ENCODE assay signal across 20 cellular contexts in the genomic region with DNA sequence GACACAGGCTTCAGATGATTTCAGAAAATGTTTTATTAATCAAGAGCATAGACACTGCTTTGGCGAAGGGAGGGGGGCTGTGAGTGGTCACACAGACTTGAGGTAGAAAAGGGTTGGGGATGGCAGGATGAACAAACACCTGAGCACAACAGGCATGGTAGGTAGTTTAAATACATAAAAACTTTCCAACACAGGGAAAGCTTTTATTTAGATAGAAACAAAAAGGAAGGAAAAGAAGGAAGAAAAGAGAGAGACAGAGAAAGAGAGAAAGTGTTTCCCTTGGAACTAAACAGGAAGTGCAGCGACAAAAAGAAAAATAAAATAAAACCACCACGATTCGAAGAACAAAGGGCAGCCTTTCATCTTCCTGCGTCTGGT. TPM values are rescaled to one million over a fixed set of nuclear protein-coding genes. Genes with fewer than 3 reads are reported as not detected.
DNase-seq lines count a peak whose midpoint lies in the region; ATAC-seq and TF ChIP-seq lines count a peak whose summit lies in the region.
"Had no signal": no experiment of that assay in that cellular context is flagged by ENCODE, and none has a peak within 500 bp of the region (broad histone marks: within the 10 kb centered on the region; RNA-seq: fewer than 3 reads in every experiment).

No MANE protein-coding gene starts in this region.

- no peak for DNase-seq in heart left ventricle
- DNase-seq in left ventricle myocardium superior, result no peak
- DNase-seq in mesothelial cell of epicardium (ENCODE audit: low spot score in 2 of 2, unreplicated experiment in 2 of 2), result no peak
- DNase-seq in transverse colon, result no peak
- DNase-seq in DMS153 treated with DMSO at 0.1 percent for 48 hours (lab: John Stamatoyannopoulos, UW; ENCODE audit: unreplicated experiment), result no peak
- DNase-seq: activated effector memory CD4-positive, alpha-beta T cell treated with anti-CD3 and anti-CD28 coated beads, Interleukin-2, amount 50 U/mL, for 16 hours; DMS153; effector CD4-positive, alpha-beta T cell; MM.1S; NCI-H2107; NCI-H748 treated with DMSO at 0.1 percent for 48 hours; Peyer's patch; stimulated activated CD4-positive, alpha-beta T cell treated with anti-CD3 and anti-CD28 coated beads, Interleukin-2, amount 100 ng/mL, for 48 hours; upper lobe of right lung had no signal

- H3K27me3 ChIP-seq in heart left ventricle (peaks cover 28 to 100% (median 87%) of the 10 kb centered on the region in 9 donors), transverse colon (peaks cover 100% of the 10 kb centered on the region)

- TF ChIP-seq POLR2A in heart left ventricle (IDR thresholded peaks at IDR 0.05), result no peak
- TF ChIP-seq POLR2A in transverse colon (IDR thresholded peaks at IDR 0.05), result no peak

- H3K4me1 ChIP-seq in heart left ventricle (peaks cover 0 to 80% (median 47%) of the 10 kb centered on the region in 12 donors), transverse colon (peaks cover 3 to 61% (median 39%) of the 10 kb centered on the region in 4 donors)

- no peaks in the 10 kb centered on the region for H3K36me3 ChIP-seq in heart left ventricle
- no peaks in the 10 kb centered on the region for H3K36me3 ChIP-seq in transverse colon
- H3K36me3 ChIP-seq: Peyer's patch, upper lobe of right lung had no signal

- H3K4me3 ChIP-seq in heart left ventricle (peak overlapping the region in 9 of 12 donors; percentile 34 to 68 (median 64)), transverse colon (peak overlapping the region in 3 of 4 donors; percentile 32 to 51 (median 37))
- H3K4me3 ChIP-seq: upper lobe of right lung had no signal

- peaks cover 67% of the 10 kb centered on the region for H3K27me3 Mint-ChIP-seq in activated T-helper 17 cell treated with anti-CD3 and anti-CD28 coated beads, Interleukin-2, amount 50 U/mL, for 72 hours
- peaks cover 63% of the 10 kb centered on the region for H3K27me3 Mint-ChIP-seq in mesothelial cell of epicardium (ENCODE audit: low read depth)

- TF ChIP-seq EP300 in transverse colon (IDR thresholded peaks at IDR 0.05; ENCODE audit: low read depth), result no peak

- H3K9me3 Mint-ChIP-seq in activated T-helper 17 cell treated with anti-CD3 and anti-CD28 coated beads, Interleukin-2, amount 50 U/mL, for 72 hours, result no peaks in the 10 kb centered on the region
- no peaks in the 10 kb centered on the region for H3K9me3 Mint-ChIP-seq in mesothelial cell of epicardium

- no peak for ATAC-seq in heart left ventricle
- no peak for ATAC-seq in left ventricle myocardium superior
- ATAC-seq in activated T-helper 17 cell treated with anti-CD3 and anti-CD28 coated beads, Interleukin-2, amount 50 U/mL, for 72 hours (replicated peaks), result no peak
- ATAC-seq in GM21447 (IDR thresholded peaks at IDR 0.05; ENCODE audit: unreplicated experiment), result no peak
- no peak for ATAC-seq in HG03025 (IDR thresholded peaks at IDR 0.05; ENCODE audit: low FRiP score, unreplicated experiment)
- ATAC-seq: sciatic nerve, upper lobe of right lung had no signal

- peaks cover 6% of the 10 kb centered on the region for H3K36me3 Mint-ChIP-seq in activated T-helper 17 cell treated with anti-CD3 and anti-CD28 coated beads, Interleukin-2, amount 50 U/mL, for 72 hours (ENCODE audit: low read depth)
- H3K36me3 Mint-ChIP-seq in mesothelial cell of epicardium, result peaks cover 3% of the 10 kb centered on the region

- H3K27ac Mint-ChIP-seq in activated T-helper 17 cell treated with anti-CD3 and anti-CD28 coated beads, Interleukin-2, amount 50 U/mL, for 72 hours, result peak overlapping the region; percentile 55
- H3K27ac Mint-ChIP-seq in mesothelial cell of epicardium, result peak overlapping the region; percentile 28

- H3K4me1 Mint-ChIP-seq in activated T-helper 17 cell treated with anti-CD3 and anti-CD28 coated beads, Interleukin-2, amount 50 U/mL, for 72 hours, result peaks cover 19% of the 10 kb centered on the region
- peaks cover 69% of the 10 kb centered on the region for H3K4me1 Mint-ChIP-seq in mesothelial cell of epicardium

- H3K27ac ChIP-seq in heart left ventricle (peak overlapping the region in 9 of 12 donors; percentile 31 to 95 (median 77)), transverse colon (peak overlapping the region; percentile 4 to 91 (median 80))
- H3K27ac ChIP-seq: upper lobe of right lung had no signal

- TF ChIP-seq CTCF in heart left ventricle (IDR thresholded peaks at IDR 0.05) (no peak), mesothelial cell of epicardium (IDR thresholded peaks at IDR 0.05; ENCODE audit: unreplicated experiment) (no peak), transverse colon (IDR thresholded peaks at IDR 0.05) (no peak)

- H3K9me3 ChIP-seq in heart left ventricle, result no peaks in the 10 kb centered on the region
- H3K9me3 ChIP-seq in transverse colon, result no peaks in the 10 kb centered on the region
- H3K9me3 ChIP-seq: Peyer's patch, upper lobe of right lung had no signal

- WGBS in heart left ventricle, 4 donors, result 13 to 18% (median 17%) methylated on average over 5 of the region's 5 CpGs
- 13 to 15% methylated on average over 5 of the region's 5 CpGs for WGBS in transverse colon (ENCODE audit: low coverage in 1 of 2), 2 donors

- intact Hi-C loops in heart left ventricle (cut with DNase I), result loop anchor here in 1 of 10 donors (5.0 kb wide), 1 partner anchor 52 kb away; no protein-coding TSS in a partner anchor
- intact Hi-C loops in left ventricle myocardium superior (cut with micrococcal nuclease), result no loop called here
- intact Hi-C loops in transverse colon (cut with DNase I; ENCODE audit: low total_unique reads), result loop anchor here (10.0 kb wide), 1 partner anchor 50 kb away; no protein-coding TSS in a partner anchor

- in situ Hi-C loops in transverse colon (cut with MboI; ENCODE audit: low pct_ligation_motif_present in 1 of 4, low pct_unique_long_range_greater_than_20kb in 1 of 4, low sequenced_read_pairs in 3 of 4), result loop anchor here in 1 of 4 donors (25.0 kb wide), 1 partner anchor 337 kb away; no protein-coding TSS in a partner anchor

- H3K4me3 Mint-ChIP-seq in activated T-helper 17 cell treated with anti-CD3 and anti-CD28 coated beads, Interleukin-2, amount 50 U/mL, for 72 hours, result peak overlapping the region; percentile 57
- H3K4me3 Mint-ChIP-seq in mesothelial cell of epicardium, result peak overlapping the region; percentile 81

RNA-seq across cellular contexts. Expression of gene HAND1, which starts 3.1 kb away (rescaled TPM):
- 10 to 100 TPM; 22.4 to 44.8 (median 36.4) TPM for total RNA-seq in heart left ventricle
- polyA plus RNA-seq in heart left ventricle, result 10 to 100 TPM; 23.8 to 30.6 TPM
- total RNA-seq in left ventricle myocardium superior, result 37.8 TPM
- total RNA-seq in activated T-helper 17 cell treated with anti-CD3 and anti-CD28 coated beads, Interleukin-2, amount 50 U/mL, for 72 hours, result not detected
- 16.5 to 19.3 TPM (median 16.9 TPM) in 3 replicates for total RNA-seq in mesothelial cell of epicardium
- 1 to 10 TPM; 6.7 to 8.0 (median 7.4) TPM for total RNA-seq in transverse colon
- total RNA-seq: HT-29, liver, sciatic nerve, upper lobe of right lung had no signal
- polyA plus RNA-seq: liver had no signal

RNA-seq across cellular contexts. Expression of gene SAP30L, which starts 29.1 kb away (rescaled TPM):
- total RNA-seq in heart left ventricle, result 10 to 100 TPM; 26.1 to 55.5 (median 38.6) TPM
- 10 to 100 TPM; 19.7 to 27.4 TPM for polyA plus RNA-seq in heart left ventricle
- 39.2 TPM for total RNA-seq in left ventricle myocardium superior
- 10 to 100 TPM; 16.4 to 28.9 TPM for total RNA-seq in activated T-helper 17 cell treated with anti-CD3 and anti-CD28 coated beads, Interleukin-2, amount 50 U/mL, for 72 hours
- total RNA-seq in mesothelial cell of epicardium, result 32.9 to 36.2 TPM (median 34.8 TPM) in 3 replicates
- total RNA-seq in transverse colon, result 10 to 100 TPM; 26.3 to 47.1 (median 33.1) TPM

Comparison
In these comparisons a context has a peak if more than half of its experiments do, and no peak if none do; other contexts are left out.
1. RNA of gene HAND1, which starts 3.1 kb away (total RNA-seq): 37.8 TPM in left ventricle myocardium superior (single experiment), 22.4 to 44.8 TPM in heart left ventricle, 16.5 to 19.3 TPM in mesothelial cell of epicardium and 6.7 to 8.0 TPM in transverse colon; not detected in activated T-helper 17 cell treated with anti-CD3 and anti-CD28 coated beads, Interleukin-2, amount 50 U/mL, for 72 hours; every median in the first group is over 4 times any median in the second.